ENCODE assay signal across 20 cellular contexts in the genomic region with DNA sequence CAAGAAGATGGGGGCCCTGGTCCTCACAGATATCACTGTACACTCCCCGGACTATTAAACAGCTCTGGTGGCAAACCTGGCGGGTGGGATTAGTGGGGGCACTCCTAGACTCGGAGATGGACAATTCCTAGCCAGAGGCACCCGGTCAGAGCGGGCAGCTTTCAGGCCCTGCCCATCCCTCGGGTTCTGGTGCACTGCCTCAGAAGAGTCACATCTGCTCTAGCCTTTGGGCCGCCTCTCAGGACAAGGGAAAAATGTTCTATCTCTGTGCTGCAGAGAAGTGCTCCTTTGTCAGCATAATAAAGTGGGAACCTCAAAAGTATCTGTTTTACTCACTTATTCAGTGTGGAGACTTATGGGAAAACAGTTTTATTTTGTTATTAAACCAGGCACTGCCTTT. TPM values are rescaled to one million over a fixed set of nuclear protein-coding genes. Genes with fewer than 3 reads are reported as not detected.
DNase-seq lines count a peak whose midpoint lies in the region; ATAC-seq, FAIRE-seq and TF ChIP-seq lines count a peak whose summit lies in the region.
"Had no signal": no experiment of that assay in that cellular context is flagged by ENCODE, and none has a peak within 500 bp of the region (broad histone marks: within the 10 kb centered on the region; RNA-seq: fewer than 3 reads in every experiment).

No MANE protein-coding gene starts in this region.

- H3K79me2 ChIP-seq in HepG2 (ENCODE audit: insufficient read depth, low read length) (no peaks in the 10 kb centered on the region), OCI-LY1 (ENCODE audit: insufficient read depth, low read length) (no peaks in the 10 kb centered on the region)

- ATAC-seq in right lobe of liver (peak in 1 of 4 donors; percentile 8), HepG2 (no peak), left ventricle myocardium superior (peak; percentile 30)
- no peak for ATAC-seq in activated T-cell treated with anti-CD3 and anti-CD28 coated beads, Interleukin-2, amount 50 U/mL, for 4 hours

- H3K4me2 ChIP-seq in HepG2 (ENCODE audit: low read depth, low read length) (no peak overlapping the region), OCI-LY1 (ENCODE audit: low read length) (no peak overlapping the region)
- H3K4me2 ChIP-seq: SK-N-SH had no signal

- in situ Hi-C loops in HepG2 (cut with HindIII; ENCODE audit: extremely low pct_ligation_motif_present, low pct_unique_long_range_greater_than_20kb) = loop anchor here (25.0 kb wide), 1 partner anchor 281 kb away; no protein-coding TSS in a partner anchor

- BruUV-seq in HepG2 (replicated peaks; lab: Mats Ljungman, UMichigan) = no TSS peak

- peaks cover 20% of the 10 kb centered on the region for H3K36me3 Mint-ChIP-seq in activated T-cell treated with anti-CD3 and anti-CD28 coated beads, Interleukin-2, amount 50 U/mL, for 4 hours (ENCODE audit: insufficient read depth)

- no peak for FAIRE-seq in HepG2 (lab: Jason Lieb, UNC)
- FAIRE-seq: G401.6 had no signal

- 100% methylated on average over 1 of the region's 7 CpGs for WGBS in right lobe of liver (ENCODE audit: insufficient coverage, low coverage, low lambda C conversion rate, missing lambda C conversion rate)
- 81% methylated on average over 5 of the region's 7 CpGs for WGBS in HepG2 (ENCODE audit: low lambda C conversion rate)

- TF ChIP-seq POLR2A in right lobe of liver (IDR thresholded peaks at IDR 0.05) (no peak), HepG2 (IDR thresholded peaks at IDR 0.05; ENCODE audit: insufficient read depth in 1 of 2, low read depth in 2 of 2, low read length in 2 of 2) (no peak)

- H3K27me3 ChIP-seq in right lobe of liver = no peaks in the 10 kb centered on the region
- no peaks in the 10 kb centered on the region for H3K27me3 ChIP-seq in HepG2 (ENCODE audit: control insufficient read depth in 1 of 2, insufficient read depth in 2 of 2, low read length in 2 of 2)
- H3K27me3 ChIP-seq in OCI-LY1 (ENCODE audit: insufficient read depth, low read length) = no peaks in the 10 kb centered on the region
- H3K27me3 ChIP-seq: BLaER1 treated with 17β-estradiol and CSF1 and Interleukin-3, amounts not matched to agents 10 nM and 100 nM; MG63 had no signal

- H3K36me3 ChIP-seq in right lobe of liver (peaks cover 0 to 24% (median 0%) of the 10 kb centered on the region in 4 donors), HepG2 (replicated peaks in 1 of 2; ENCODE audit: control insufficient read depth in 1 of 2, insufficient read depth in 2 of 2, low read length in 2 of 2) (0 out of 5 replicates have a peak, but pooled peaks cover 2 to 4% of the 10 kb centered on the region in 2 experiments), OCI-LY1 (ENCODE audit: insufficient read depth, low read length) (peaks cover 52% of the 10 kb centered on the region)
- H3K36me3 ChIP-seq: MG63 had no signal

- H3K9ac ChIP-seq in HepG2 (ENCODE audit: insufficient read depth, low read depth, low read length) (no peak overlapping the region), OCI-LY1 (ENCODE audit: low read length) (no peak overlapping the region)
- H3K9ac ChIP-seq: SK-N-SH had no signal

- intact Hi-C loops in right lobe of liver (cut with DNase I) (no loop called here), HepG2 (cut with micrococcal nuclease; ENCODE audit: unreplicated experiment) (no loop called here), left ventricle myocardium superior (cut with micrococcal nuclease) (no loop called here)

- TF ChIP-seq EP300 in HepG2 (IDR thresholded peaks at IDR 0.05; ENCODE audit: low read depth in 2 of 2, low read length in 2 of 2) (no peak), HepG2 (CRISPR knock-in tag; IDR thresholded peaks at IDR 0.05; ENCODE audit: borderline replicate concordance) (no peak)

- TF ChIP-seq RAD21 in HepG2 (CRISPR knock-in tag; IDR thresholded peaks at IDR 0.05) = no peak

- H3K9me3 Mint-ChIP-seq in activated T-cell treated with anti-CD3 and anti-CD28 coated beads, Interleukin-2, amount 50 U/mL, for 4 hours = no peaks in the 10 kb centered on the region
- H3K9me3 Mint-ChIP-seq: H9 had no signal

- CTCF ChIA-PET in HepG2 (lab: Yijun Ruan, JAX; ENCODE audit: low intra/inter-chr PET ratio, low total read pairs) = no interaction called here

- H3K27me3 Mint-ChIP-seq in activated T-cell treated with anti-CD3 and anti-CD28 coated beads, Interleukin-2, amount 50 U/mL, for 4 hours (ENCODE audit: low read depth) = no peaks in the 10 kb centered on the region

- H3K9me3 ChIP-seq in right lobe of liver (no peaks in the 10 kb centered on the region), HepG2 (ENCODE audit: low read length) (no peaks in the 10 kb centered on the region), OCI-LY1 (ENCODE audit: low read length) (no peaks in the 10 kb centered on the region)
- H3K9me3 ChIP-seq: BLaER1 treated with 17β-estradiol and CSF1 and Interleukin-3, amounts not matched to agents 10 nM and 100 nM; MG63; SK-N-SH had no signal

- no peak overlapping the region for H2AFZ ChIP-seq in HepG2 (ENCODE audit: low read length)
- no peak overlapping the region for H2AFZ ChIP-seq in OCI-LY1 (ENCODE audit: low read length)

- POLR2A ChIA-PET in HepG2 (lab: Yijun Ruan, JAX) = no interaction called here

- H3K4me1 ChIP-seq in right lobe of liver (peaks cover 0 to 79% (median 28%) of the 10 kb centered on the region in 4 donors), HepG2 (ENCODE audit: insufficient read depth, low read length) (peaks cover 25% of the 10 kb centered on the region), OCI-LY1 (ENCODE audit: insufficient read depth, low read length, severe bottlenecking) (peaks cover 29% of the 10 kb centered on the region)

- TF ChIP-seq CTCF in right lobe of liver (IDR thresholded peaks at IDR 0.05) (no peak), HepG2 (CRISPR knock-in tag; IDR thresholded peaks at IDR 0.05) (no peak), OCI-LY1 (IDR thresholded peaks at IDR 0.05; ENCODE audit: low read length) (no peak)

- H3K9me2 ChIP-seq in OCI-LY1 (ENCODE audit: low read depth, low read length) = no peaks in the 10 kb centered on the region
- H3K9me2 ChIP-seq: SK-N-SH had no signal

- no peak overlapping the region for H3K4me3 Mint-ChIP-seq in activated T-cell treated with anti-CD3 and anti-CD28 coated beads, Interleukin-2, amount 50 U/mL, for 4 hours
- H3K4me3 Mint-ChIP-seq: H9 had no signal

- H3K27ac ChIP-seq in right lobe of liver = peak overlapping the region; percentile 1 to 65 (median 65)
- H3K27ac ChIP-seq in HepG2 (ENCODE audit: extremely low read length, insufficient read depth, low read length) = no peak overlapping the region
- peak overlapping the region; percentile 1 for H3K27ac ChIP-seq in OCI-LY1 (ENCODE audit: low read depth, low read length, poor library complexity, severe bottlenecking)
- peak overlapping the region; percentile 31 for H3K27ac ChIP-seq in substantia nigra (ENCODE audit: low read depth, low read length, poor library complexity, severe bottlenecking)

- H3K4me3 ChIP-seq in right lobe of liver (no peak overlapping the region), HepG2 (replicated peaks in 1 of 3; ENCODE audit: insufficient read depth in 1 of 3, low read depth in 2 of 3, low read length in 3 of 3) (no peak overlapping the region), OCI-LY1 (ENCODE audit: low read depth, low read length, poor library complexity, severe bottlenecking) (no peak overlapping the region)
- H3K4me3 ChIP-seq: BLaER1 treated with 17β-estradiol and CSF1 and Interleukin-3, amounts not matched to agents 10 nM and 100 nM; MG63 had no signal

- no peak for DNase-seq in right lobe of liver
- DNase-seq in HepG2 (ENCODE audit: low spot score) = no peak
- no peak for DNase-seq in left ventricle myocardium superior
- DNase-seq in substantia nigra (lab: John Stamatoyannopoulos, UW) = peak in 4 of 49 donors; percentile 6 to 21 (median 14)
- DNase-seq in activated effector memory CD4-positive, alpha-beta T cell treated with anti-CD3 and anti-CD28 coated beads, Interleukin-2, amount 50 U/mL, for 16 hours = no peak
- no peak for DNase-seq in NCI-H526 (lab: John Stamatoyannopoulos, UW)
- no peak for DNase-seq in activated T-cell treated with anti-CD3 and anti-CD28 coated beads, Interleukin-2, amount 50 U/mL, for 4 hours
- DNase-seq: DND-41, H9, Kasumi-1, MG63, NCI-H1105, NCI-H2081 treated with DMSO at 0.1 percent for 48 hours, NCI-H510A treated with DMSO at 0.1 percent for 48 hours, SHP77 treated with DMSO at 0.1 percent for 48 hours, SK-N-SH had no signal

- peaks cover 14% of the 10 kb centered on the region for H3K4me1 Mint-ChIP-seq in activated T-cell treated with anti-CD3 and anti-CD28 coated beads, Interleukin-2, amount 50 U/mL, for 4 hours (ENCODE audit: low read depth)

- peaks cover 9% of the 10 kb centered on the region; the same call in 1 of the 2 replicates for H3F3A ChIP-seq in OCI-LY1 (ENCODE audit: insufficient read depth, low read length)

- H4K20me1 ChIP-seq in HepG2 (ENCODE audit: insufficient read depth, low read length) = no peaks in the 10 kb centered on the region
- no peaks in the 10 kb centered on the region for H4K20me1 ChIP-seq in OCI-LY1 (ENCODE audit: insufficient read depth, low read length)

RNA-seq across cellular contexts. Expression of a gene that starts 10.0 kb away (rescaled TPM):
- total RNA-seq in right lobe of liver = 100 to 1,000 TPM in 5 of 6 experiments, 10 to 100 TPM in 1; 95.8 to 230 (median 171) TPM
- 19.1 and 31.3 TPM in 2 replicates for total RNA-seq in HepG2 (2016; rRNA removed; fragmentation: Illumina TruSeq; extraction: Trizol)
- total RNA-seq in HepG2 (2016; cell fraction: cytosol; rRNA removed; fragmentation: Illumina TruSeq; extraction: Trizol; ENCODE audit: low read depth) = 6.3 and 7.1 TPM in 2 replicates
- total RNA-seq in HepG2 (2016; cell fraction: insoluble cytoplasmic fraction; rRNA removed; fragmentation: Illumina TruSeq; extraction: Trizol) = 20.2 and 31.0 TPM in 2 replicates
- 17.5 and 18.6 TPM in 2 replicates for total RNA-seq in HepG2 (2016; cell fraction: membrane; rRNA removed; fragmentation: Illumina TruSeq; extraction: Trizol)
- 27.1 and 29.2 TPM in 2 replicates for total RNA-seq in HepG2 (2016; cell fraction: nucleus; rRNA removed; fragmentation: Illumina TruSeq; extraction: Trizol)
- polyA plus RNA-seq in HepG2 (2011; rRNA removed) = 26.9 and 33.5 TPM in 2 replicates
- polyA plus RNA-seq in HepG2 (2011; cell fraction: cytosol; rRNA removed) = 20.8 and 24.3 TPM in 2 replicates
- 9.6 and 10.2 TPM in 2 replicates for polyA plus RNA-seq in HepG2 (2011; cell fraction: nucleus; rRNA removed)
- polyA plus RNA-seq in HepG2 (2012) = 14.5 and 19.5 TPM in 2 replicates
- polyA plus RNA-seq in HepG2 (2016; cell fraction: cytosol; fragmentation: Illumina TruSeq; extraction: Trizol; ENCODE audit: low read depth) = 8.7 and 10.1 TPM in 2 replicates
- 22.2 and 23.8 TPM in 2 replicates for polyA plus RNA-seq in HepG2 (2016; cell fraction: insoluble cytoplasmic fraction; fragmentation: Illumina TruSeq; extraction: Trizol; ENCODE audit: low read depth)
- 17.6 and 19.0 TPM in 2 replicates for polyA plus RNA-seq in HepG2 (2016; cell fraction: membrane; fragmentation: Illumina TruSeq; extraction: Trizol; ENCODE audit: low read depth)
- polyA plus RNA-seq in HepG2 (2016; cell fraction: nucleus; fragmentation: Illumina TruSeq; extraction: Trizol; ENCODE audit: insufficient read depth, low read depth) = 45.6 and 48.0 TPM in 2 replicates
- polyA minus RNA-seq in HepG2 (2011; rRNA and poly(A)+ RNA removed; ENCODE audit: low replicate concordance) = 8.0 and 38.3 TPM in 2 replicates
- 12.8 and 13.4 TPM in 2 replicates for polyA minus RNA-seq in HepG2 (2011; cell fraction: cytosol; rRNA and poly(A)+ RNA removed)
- 7.5 and 7.6 TPM in 2 replicates for polyA minus RNA-seq in HepG2 (2011; cell fraction: nucleus; rRNA and poly(A)+ RNA removed)
- total RNA-seq in left ventricle myocardium superior = 75.1 TPM
- total RNA-seq in activated T-cell treated with anti-CD3 and anti-CD28 coated beads, Interleukin-2, amount 50 U/mL, for 4 hours = 10 to 100 TPM; 12.5 to 14.5 (median 14.3) TPM

RNA-seq across cellular contexts. Expression of a gene that starts 25.2 kb away (rescaled TPM):
- total RNA-seq in right lobe of liver (1 to 10 TPM in 2 of 6 experiments, under 1 TPM in 4; 0.48 to 2.2 (median 0.71) TPM), HepG2 (2016; rRNA removed; fragmentation: Illumina TruSeq; extraction: Trizol) (0.20 and 0.25 TPM in 2 replicates), left ventricle myocardium superior (0.57 TPM)
- not detected in 2 replicates for total RNA-seq in HepG2 (2016; cell fraction: cytosol; rRNA removed; fragmentation: Illumina TruSeq; extraction: Trizol; ENCODE audit: low read depth)
- total RNA-seq in HepG2 (2016; cell fraction: insoluble cytoplasmic fraction; rRNA removed; fragmentation: Illumina TruSeq; extraction: Trizol) = not detected in 2 replicates
- 0.38 and 0.43 TPM in 2 replicates for total RNA-seq in HepG2 (2016; cell fraction: membrane; rRNA removed; fragmentation: Illumina TruSeq; extraction: Trizol)
- not detected in 2 replicates for total RNA-seq in HepG2 (2016; cell fraction: nucleus; rRNA removed; fragmentation: Illumina TruSeq; extraction: Trizol)
- not detected in 2 replicates for polyA plus RNA-seq in HepG2 (2011; rRNA removed)
- 0.03 TPM in 1 of 2 replicates, not detected in the other for polyA plus RNA-seq in HepG2 (2011; cell fraction: cytosol; rRNA removed)
- not detected in 2 replicates for polyA plus RNA-seq in HepG2 (2011; cell fraction: nucleus; rRNA removed)
- not detected in 2 replicates for polyA plus RNA-seq in HepG2 (2012)
- polyA plus RNA-seq in HepG2 (2016; cell fraction: cytosol; fragmentation: Illumina TruSeq; extraction: Trizol; ENCODE audit: low read depth) = not detected in 2 replicates
- polyA plus RNA-seq in HepG2 (2016; cell fraction: insoluble cytoplasmic fraction; fragmentation: Illumina TruSeq; extraction: Trizol; ENCODE audit: low read depth) = 0.22 TPM in 1 of 2 replicates, not detected in the other
- polyA plus RNA-seq in HepG2 (2016; cell fraction: membrane; fragmentation: Illumina TruSeq; extraction: Trizol; ENCODE audit: low read depth) = 0.16 and 0.26 TPM in 2 replicates
- not detected in 2 replicates for polyA plus RNA-seq in HepG2 (2016; cell fraction: nucleus; fragmentation: Illumina TruSeq; extraction: Trizol; ENCODE audit: insufficient read depth, low read depth)
- not detected in 2 replicates for polyA minus RNA-seq in HepG2 (2011; rRNA and poly(A)+ RNA removed; ENCODE audit: low replicate concordance)
- not detected in 2 replicates for polyA minus RNA-seq in HepG2 (2011; cell fraction: cytosol; rRNA and poly(A)+ RNA removed)
- not detected in 2 replicates for polyA minus RNA-seq in HepG2 (2011; cell fraction: nucleus; rRNA and poly(A)+ RNA removed)
- total RNA-seq in activated T-cell treated with anti-CD3 and anti-CD28 coated beads, Interleukin-2, amount 50 U/mL, for 4 hours = 10 to 100 TPM; 63.7 to 93.5 (median 73.2) TPM
- total RNA-seq: HT-29 had no signal

Comparison
In these comparisons a context has a peak if more than half of its experiments do, and no peak if none do; other contexts are left out.
1. RNA of a gene that starts 25.2 kb away (total RNA-seq): 63.7 to 93.5 TPM in activated T-cell treated with anti-CD3 and anti-CD28 coated beads, Interleukin-2, amount 50 U/mL, for 4 hours; 0.48 to 2.2 TPM in right lobe of liver, 0.57 TPM in left ventricle myocardium superior (single experiment) and 0.20 to 0.43 TPM in HepG2; every median in the first group is over 10 times any median in the second.